Comparison of ENCODE assay signal across 1 cellular context in genomic region chr4:186739317-186739716, GRCh38.
TF ChIP-seq lines count a peak whose summit lies in the region.

No MANE protein-coding gene starts in this region.

TF ChIP-seq in HEK293, 187 proteins besides CTCF, POLR2A, EP300 and RAD21 (continued from another document):
- TF ChIP-seq ZNF518A (tag by site-specific recombination; conservative IDR thresholded peaks at IDR 0.05; ENCODE audit: low read depth) (peak; percentile 45; the same call in 1 of the 2 replicates), ZNF140 (tag by site-specific recombination; IDR thresholded peaks at IDR 0.05) (peak; percentile 23; the same call in 1 of the 2 replicates), YY2 (tag by site-specific recombination; IDR thresholded peaks at IDR 0.05) (no peak), ZNF302 (tag by site-specific recombination; IDR thresholded peaks at IDR 0.05; ENCODE audit: low read depth) (no peak), ZBTB11 (tag by site-specific recombination; conservative IDR thresholded peaks at IDR 0.05; ENCODE audit: low read depth) (peak; percentile 52; the same call in 1 of the 2 replicates)
